In the genomic region with DNA sequence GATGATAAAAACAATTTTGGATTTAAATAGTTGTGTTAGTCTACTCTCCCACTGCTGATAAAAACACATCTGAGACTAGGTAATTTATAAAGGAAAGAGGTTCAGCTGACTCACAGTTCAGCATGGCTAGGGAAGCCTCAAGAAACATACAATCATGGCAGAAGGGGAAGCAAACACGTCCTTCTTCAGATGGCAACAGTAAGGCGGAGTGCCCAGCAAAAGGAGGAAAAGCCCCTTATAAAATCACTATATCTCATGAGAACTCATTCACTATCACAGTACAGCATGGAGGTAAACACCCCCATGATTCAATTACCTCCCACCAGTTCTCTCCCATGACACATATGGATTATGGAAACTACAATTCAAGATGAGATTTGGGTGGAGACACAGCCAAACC, we compare ENCODE assay signal across 33 cellular contexts.
DNase-seq lines count a peak whose midpoint lies in the region; ATAC-seq, FAIRE-seq and TF ChIP-seq lines count a peak whose summit lies in the region.
"Had no signal": no experiment of that assay in that cellular context is flagged by ENCODE, and none has a peak within 500 bp of the region (broad histone marks: within the 10 kb centered on the region; RNA-seq: fewer than 3 reads in every experiment).

No MANE protein-coding gene starts in this region.

- H3K79me2 ChIP-seq in K562 (ENCODE audit: control insufficient read depth, insufficient read depth, low read length), result no peaks in the 10 kb centered on the region

- H3K9me3 ChIP-seq in SJSA1 (replicated peaks), result no peaks in the 10 kb centered on the region
- H3K9me3 ChIP-seq in K562 (replicated peaks; ENCODE audit: control insufficient read depth, insufficient read depth, low read depth, low read length), result peaks cover 4% of the 10 kb centered on the region; the same call in 1 of the 2 replicates
- H3K9me3 ChIP-seq: A549, BE2C, BLaER1, Caco-2 had no signal

- H3K4me1 Mint-ChIP-seq in nephron progenitor cell, result no peaks in the 10 kb centered on the region
- H3K4me1 Mint-ChIP-seq: B cell; CD14-positive monocyte; CD4-positive, alpha-beta memory T cell; CD4-positive, CD25-positive, alpha-beta regulatory T cell; CD8-positive, alpha-beta memory T cell had no signal

- no peak for FAIRE-seq in K562 (lab: Jason Lieb, UNC)
- FAIRE-seq: A204.1, A549, D721Med had no signal

- CTCF ChIA-PET in K562 (lab: Yijun Ruan, JAX; ENCODE audit: low intra/inter-chr PET ratio), result no interaction called here

- peaks cover 6% of the 10 kb centered on the region for H3K9me3 Mint-ChIP-seq in nephron progenitor cell

- H3K9ac ChIP-seq in K562 (ENCODE audit: insufficient read depth in 1 of 2, low read depth in 2 of 2, low read length in 2 of 2), result no peak overlapping the region
- H3K9ac ChIP-seq: BLaER1; BLaER1 treated with 17β-estradiol and CSF1 and Interleukin-3, amounts not matched to agents 10 nM and 100 nM had no signal

- H3K36me3 ChIP-seq in SJSA1, result no peaks in the 10 kb centered on the region
- H3K36me3 ChIP-seq in K562 (ENCODE audit: control insufficient read depth, insufficient read depth, low read length), result no peaks in the 10 kb centered on the region
- H3K36me3 ChIP-seq: BE2C; BLaER1; BLaER1 treated with 17β-estradiol and CSF1 and Interleukin-3, amounts not matched to agents 10 nM and 100 nM had no signal

- peaks cover 3% of the 10 kb centered on the region for H3K27me3 Mint-ChIP-seq in nephron progenitor cell (ENCODE audit: low read depth, poor library complexity)
- H3K27me3 Mint-ChIP-seq: B cell; CD4-positive, alpha-beta memory T cell; CD4-positive, alpha-beta T cell; CD4-positive, CD25-positive, alpha-beta regulatory T cell; CD8-positive, alpha-beta memory T cell had no signal

- H3K4me1 ChIP-seq in SJSA1 (replicated peaks), result no peaks in the 10 kb centered on the region
- H3K4me1 ChIP-seq in K562 (replicated peaks in 1 of 2; ENCODE audit: control insufficient read depth in 2 of 2, insufficient read depth in 2 of 2, low read length in 2 of 2), result no peaks in the 10 kb centered on the region
- H3K4me1 ChIP-seq: A549, BE2C had no signal

- POLR2A ChIA-PET in K562 (lab: Yijun Ruan, JAX), result no interaction called here

- H3K27ac ChIP-seq in SJSA1, result no peak overlapping the region
- H3K27ac ChIP-seq in K562 (ENCODE audit: extremely low read depth, low read depth, low read length), result no peak overlapping the region
- H3K27ac ChIP-seq: 22Rv1, A549, BLaER1, C4-2B had no signal

- H3K36me3 Mint-ChIP-seq in nephron progenitor cell (ENCODE audit: low read depth), result no peaks in the 10 kb centered on the region
- H3K36me3 Mint-ChIP-seq: CD14-positive monocyte; CD4-positive, alpha-beta memory T cell; CD4-positive, CD25-positive, alpha-beta regulatory T cell; CD8-positive, alpha-beta memory T cell; CD8-positive, alpha-beta T cell had no signal

- H2AFZ ChIP-seq in K562 (ENCODE audit: low read depth, low read length), result 0 out of 2 replicates have a peak overlapping the region, but pooled peaks have one; percentile 30

- no peak overlapping the region for H3K4me3 Mint-ChIP-seq in nephron progenitor cell
- H3K4me3 Mint-ChIP-seq: B cell; CD14-positive monocyte; CD4-positive, alpha-beta memory T cell; CD4-positive, alpha-beta T cell; CD4-positive, CD25-positive, alpha-beta regulatory T cell; CD8-positive, alpha-beta memory T cell; CD8-positive, alpha-beta T cell had no signal

- H3K27ac Mint-ChIP-seq in nephron progenitor cell, result no peak overlapping the region
- H3K27ac Mint-ChIP-seq: B cell; CD14-positive monocyte; CD4-positive, alpha-beta memory T cell; CD4-positive, alpha-beta T cell; CD4-positive, CD25-positive, alpha-beta regulatory T cell; CD8-positive, alpha-beta memory T cell; CD8-positive, alpha-beta T cell had no signal

- peaks cover 94% of the 10 kb centered on the region for H3K27me3 ChIP-seq in SJSA1 (replicated peaks)
- H3K27me3 ChIP-seq in K562 (ENCODE audit: control insufficient read depth in 2 of 2, insufficient read depth in 2 of 2, low read length in 2 of 2), result no peaks in the 10 kb centered on the region
- H3K27me3 ChIP-seq: BE2C; BLaER1; BLaER1 treated with 17β-estradiol and CSF1 and Interleukin-3, amounts not matched to agents 10 nM and 100 nM had no signal

- no peak for ATAC-seq in K562
- ATAC-seq: A549; CD8-positive, alpha-beta T cell had no signal

- no peaks in the 10 kb centered on the region for H4K20me1 ChIP-seq in K562 (replicated peaks; ENCODE audit: control insufficient read depth, insufficient read depth, low read length)
- H4K20me1 ChIP-seq: BLaER1; BLaER1 treated with 17β-estradiol and CSF1 and Interleukin-3, amounts not matched to agents 10 nM and 100 nM had no signal

- in situ Hi-C loops in K562 (cut with MboI), result no loop called here
- in situ Hi-C loops in GM13977 (cut with MboI; ENCODE audit: low pct_unique_long_range_greater_than_20kb, low sequenced_read_pairs, unreplicated experiment), result no loop called here

- H3K4me2 ChIP-seq in K562 (ENCODE audit: insufficient read depth, low read length), result no peak overlapping the region
- H3K4me2 ChIP-seq: A549 had no signal

- H3K9me1 ChIP-seq in K562 (ENCODE audit: control insufficient read depth, insufficient read depth, low read length), result no peaks in the 10 kb centered on the region

- TF ChIP-seq CTCF in K562 (IDR thresholded peaks at IDR 0.05 in 2 of 3, conservative IDR thresholded peaks at IDR 0.05 in 1 of 3; ENCODE audit: insufficient read depth in 2 of 3, low read depth in 1 of 3, low read length in 3 of 3) (no peak), nephron progenitor cell (IDR thresholded peaks at IDR 0.05) (no peak), GM13977 (IDR thresholded peaks at IDR 0.05; ENCODE audit: extremely low read depth, insufficient read depth, missing control alignments) (no peak)

- DNase-seq in SJSA1 (ENCODE audit: low read depth in 1 of 2, low spot score in 2 of 2) (peak; percentile 63 to 77), K562 (ENCODE audit: extremely low read depth in 1 of 4, low spot score in 3 of 4) (no peak), nephron progenitor cell (no peak), GM13977 (ENCODE audit: low spot score) (no peak)
- DNase-seq: 8988T; ACHN; AML-193; BE2C; C1 segment of cervical spinal cord; Caco-2; Calu3; CD4-positive, alpha-beta memory T cell; CD4-positive, alpha-beta T cell; CD4-positive, CD25-positive, alpha-beta regulatory T cell; CD8-positive, alpha-beta memory T cell; CD8-positive, alpha-beta T cell; COR-L47; DMS 273 treated with DMSO at 0.1 percent for 48 hours; DMS153; DMS53; DMS79; DMS79 treated with DMSO at 0.1 percent for 48 hours; DND-41; EL had no signal

- intact Hi-C loops in K562 (cut with micrococcal nuclease), result no loop called here

- WGBS in K562 (ENCODE audit: insufficient coverage, low coverage, missing lambda C conversion rate), result 22% methylated on average over 2 of the region's 2 CpGs

- TF ChIP-seq POLR2A in K562 (conservative IDR thresholded peaks at IDR 0.05), result no peak

- TF ChIP-seq EP300 in K562 (IDR thresholded peaks at IDR 0.05; ENCODE audit: low read length), result no peak

- no TSS peak for BruUV-seq in K562 (replicated peaks; lab: Mats Ljungman, UMichigan)

- TF ChIP-seq RAD21 in K562 (CRISPR knock-in tag; conservative IDR thresholded peaks at IDR 0.05 in 1 of 2, IDR thresholded peaks at IDR 0.05 in 1 of 2), result no peak

- H3K4me3 ChIP-seq in SJSA1 (no peak overlapping the region), K562 (no peak overlapping the region)
- H3K4me3 ChIP-seq: A549; BLaER1; BLaER1 treated with 17β-estradiol and CSF1 and Interleukin-3, amounts not matched to agents 10 nM and 100 nM had no signal

TF ChIP-seq in K562, 482 proteins besides CTCF, POLR2A, EP300 and RAD21 (continues in another document):
- TF ChIP-seq, protein P1, sequence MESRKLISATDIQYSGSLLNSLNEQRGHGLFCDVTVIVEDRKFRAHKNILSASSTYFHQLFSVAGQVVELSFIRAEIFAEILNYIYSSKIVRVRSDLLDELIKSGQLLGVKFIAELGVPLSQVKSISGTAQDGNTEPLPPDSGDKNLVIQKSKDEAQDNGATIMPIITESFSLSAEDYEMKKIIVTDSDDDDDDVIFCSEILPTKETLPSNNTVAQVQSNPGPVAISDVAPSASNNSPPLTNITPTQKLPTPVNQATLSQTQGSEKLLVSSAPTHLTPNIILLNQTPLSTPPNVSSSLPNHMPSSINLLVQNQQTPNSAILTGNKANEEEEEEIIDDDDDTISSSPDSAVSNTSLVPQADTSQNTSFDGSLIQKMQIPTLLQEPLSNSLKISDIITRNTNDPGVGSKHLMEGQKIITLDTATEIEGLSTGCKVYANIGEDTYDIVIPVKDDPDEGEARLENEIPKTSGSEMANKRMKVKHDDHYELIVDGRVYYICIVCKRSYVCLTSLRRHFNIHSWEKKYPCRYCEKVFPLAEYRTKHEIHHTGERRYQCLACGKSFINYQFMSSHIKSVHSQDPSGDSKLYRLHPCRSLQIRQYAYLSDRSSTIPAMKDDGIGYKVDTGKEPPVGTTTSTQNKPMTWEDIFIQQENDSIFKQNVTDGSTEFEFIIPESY (CRISPR knock-in tag; IDR thresholded peaks at IDR 0.05), result no peak
- TF ChIP-seq RFX1 (IDR thresholded peaks at IDR 0.05), result no peak
- TF ChIP-seq, protein P2, sequence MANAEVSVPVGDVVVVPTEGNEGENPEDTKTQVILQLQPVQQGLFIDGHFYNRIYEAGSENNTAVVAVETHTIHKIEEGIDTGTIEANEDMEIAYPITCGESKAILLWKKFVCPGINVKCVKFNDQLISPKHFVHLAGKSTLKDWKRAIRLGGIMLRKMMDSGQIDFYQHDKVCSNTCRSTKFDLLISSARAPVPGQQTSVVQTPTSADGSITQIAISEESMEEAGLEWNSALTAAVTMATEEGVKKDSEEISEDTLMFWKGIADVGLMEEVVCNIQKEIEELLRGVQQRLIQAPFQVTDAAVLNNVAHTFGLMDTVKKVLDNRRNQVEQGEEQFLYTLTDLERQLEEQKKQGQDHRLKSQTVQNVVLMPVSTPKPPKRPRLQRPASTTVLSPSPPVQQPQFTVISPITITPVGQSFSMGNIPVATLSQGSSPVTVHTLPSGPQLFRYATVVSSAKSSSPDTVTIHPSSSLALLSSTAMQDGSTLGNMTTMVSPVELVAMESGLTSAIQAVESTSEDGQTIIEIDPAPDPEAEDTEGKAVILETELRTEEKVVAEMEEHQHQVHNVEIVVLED (CRISPR knock-in tag; IDR thresholded peaks at IDR 0.05), result no peak
- TF ChIP-seq ETV5 (CRISPR knock-in tag; IDR thresholded peaks at IDR 0.05; ENCODE audit: low read depth), result no peak
- no peak for TF ChIP-seq KLF6 (CRISPR knock-in tag; IDR thresholded peaks at IDR 0.05; ENCODE audit: borderline replicate concordance)

Comparison
In these comparisons a context has a peak if more than half of its experiments do, and no peak if none do; other contexts are left out.
1. DNase-seq: peak in SJSA1 (2 of 2); none in K562 (0 of 4), nephron progenitor cell (single experiment) and GM13977 (single experiment).